12 cellular contexts compared by ENCODE assay signal in the genomic region with DNA sequence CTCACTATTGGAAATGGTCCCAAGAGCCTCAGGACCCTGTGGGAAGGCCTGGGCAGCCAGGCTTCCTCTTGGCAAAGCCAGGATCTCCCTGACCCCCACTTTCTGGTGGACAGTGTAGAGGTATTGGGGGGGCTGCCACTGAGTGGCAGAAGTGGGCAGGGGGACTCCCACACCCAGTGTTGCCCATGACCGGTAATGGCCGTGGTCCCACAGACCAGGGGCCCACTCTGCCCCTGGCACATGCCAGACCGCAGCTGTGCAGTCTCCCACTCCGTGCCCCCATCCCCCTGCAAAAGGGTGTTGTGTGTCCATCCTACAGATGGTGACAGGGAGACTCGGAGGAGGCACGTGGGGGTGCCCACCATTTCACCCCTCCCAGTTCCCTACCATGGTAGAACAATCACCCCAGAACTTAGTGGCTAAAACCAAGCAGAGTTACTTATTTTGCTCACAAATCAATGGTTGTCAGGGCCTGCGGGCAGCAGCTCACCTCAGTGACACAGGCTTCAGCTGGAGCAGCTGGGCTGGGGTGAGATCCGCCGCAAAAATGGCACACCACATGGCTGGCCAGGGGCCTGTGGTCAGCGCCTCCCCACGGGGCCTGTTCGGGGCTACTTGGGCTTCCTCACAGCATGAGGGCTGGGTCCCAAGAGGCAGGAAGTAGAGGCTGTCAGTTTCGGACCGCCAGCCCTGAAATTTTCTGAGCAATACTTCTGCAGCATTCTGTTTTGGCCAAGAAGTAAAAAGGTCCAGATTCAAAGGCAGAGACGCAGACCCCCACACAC. TPM values are rescaled to one million over a fixed set of nuclear protein-coding genes. Genes with fewer than 3 reads are reported as not detected.
DNase-seq lines count a peak whose midpoint lies in the region; ATAC-seq, FAIRE-seq and TF ChIP-seq lines count a peak whose summit lies in the region.
"Had no signal": no experiment of that assay in that cellular context is flagged by ENCODE, and none has a peak within 500 bp of the region (broad histone marks: within the 10 kb centered on the region; RNA-seq: fewer than 3 reads in every experiment).

No MANE protein-coding gene starts in this region.

- H4K91ac ChIP-seq in IMR-90 (ENCODE audit: insufficient read depth, low read depth, low read length), result peak overlapping the region; percentile 80

- H3K56ac ChIP-seq in IMR-90 (ENCODE audit: extremely low read depth, insufficient read depth, low read length), result no peak overlapping the region

- peak overlapping the region; percentile 60 for H2AK9ac ChIP-seq in IMR-90 (replicated peaks; ENCODE audit: low read depth, low read length, poor library complexity)

- 0 out of 2 replicates have a peak, but pooled peaks cover under 1% of the 10 kb centered on the region for H3K9me1 ChIP-seq in IMR-90 (ENCODE audit: insufficient read depth, low read length)

- H4K20me1 ChIP-seq in HepG2 (ENCODE audit: insufficient read depth, low read length) (no peaks in the 10 kb centered on the region; the same call in 1 of the 2 replicates), IMR-90 (ENCODE audit: insufficient read depth, low read length) (no peaks in the 10 kb centered on the region)

- CTCF ChIA-PET in HepG2 (lab: Yijun Ruan, JAX; ENCODE audit: low intra/inter-chr PET ratio, low total read pairs) (no interaction called here), IMR-90 (lab: Yijun Ruan, JAX) (no interaction called here)

- H2BK15ac ChIP-seq in IMR-90 (ENCODE audit: low read depth, low read length), result peak overlapping the region; percentile 87; the same call in 2 of the 3 replicates

- H3K9ac ChIP-seq in HepG2 (ENCODE audit: insufficient read depth, low read depth, low read length) (no peak overlapping the region), IMR-90 (ENCODE audit: low read depth, low read length) (no peak overlapping the region), kidney (ENCODE audit: low read length in 2 of 2) (no peak overlapping the region)

- H3K4me2 ChIP-seq in HepG2 (ENCODE audit: low read depth, low read length) (no peak overlapping the region), IMR-90 (ENCODE audit: low read depth, low read length) (no peak overlapping the region)
- H3K4me2 ChIP-seq: A549 had no signal

- H2BK120ac ChIP-seq in IMR-90 (ENCODE audit: low read depth, low read length), result peak overlapping the region; percentile 100; the same call in 1 of the 2 replicates

- POLR2A ChIA-PET in HepG2 (lab: Yijun Ruan, JAX), result no interaction called here
- POLR2A ChIA-PET in IMR-90 (lab: Charles Lee; ENCODE audit: unreplicated experiment), result no interaction called here

- FAIRE-seq in HepG2 (lab: Jason Lieb, UNC), result no peak
- FAIRE-seq in kidney (lab: Jason Lieb, UNC), result no peak
- FAIRE-seq: A549 had no signal

- DNase-seq in HepG2 (ENCODE audit: low spot score) (no peak), right lobe of liver (no peak), IMR-90 (no peak), kidney (peak; percentile 63), T1000 (lab: John Stamatoyannopoulos, UW) (no peak), prostate gland (ENCODE audit: low spot score) (no peak)
- DNase-seq: BE2C, DMS53, HCEC 1CT had no signal

- peak overlapping the region; percentile 76 for H3K4ac ChIP-seq in IMR-90 (ENCODE audit: low read depth, low read length)

- TF ChIP-seq EP300 in HepG2 (IDR thresholded peaks at IDR 0.05; ENCODE audit: low read depth in 2 of 2, low read length in 2 of 2) (no peak), HepG2 (CRISPR knock-in tag; IDR thresholded peaks at IDR 0.05; ENCODE audit: borderline replicate concordance) (no peak)

- 0 out of 2 replicates have a peak overlapping the region, but pooled peaks have one; percentile 56 for H3K14ac ChIP-seq in IMR-90 (replicated peaks; ENCODE audit: low read depth, low read length)

- H3K79me1 ChIP-seq in IMR-90 (ENCODE audit: low read depth in 1 of 2, low read length in 2 of 2), result no peaks in the 10 kb centered on the region

- H2AFZ ChIP-seq in HepG2 (ENCODE audit: low read length) (no peak overlapping the region), IMR-90 (replicated peaks; ENCODE audit: low read length, poor library complexity) (peak overlapping the region; percentile 40)

- H3K9me3 ChIP-seq in HepG2 (ENCODE audit: low read length), result no peaks in the 10 kb centered on the region
- no peaks in the 10 kb centered on the region for H3K9me3 ChIP-seq in right lobe of liver
- no peaks in the 10 kb centered on the region for H3K9me3 ChIP-seq in IMR-90 (ENCODE audit: control insufficient read depth, insufficient read depth, low read length)
- H3K9me3 ChIP-seq in kidney (ENCODE audit: control insufficient read depth in 1 of 2, low read length in 2 of 2), result no peaks in the 10 kb centered on the region
- no peaks in the 10 kb centered on the region for H3K9me3 ChIP-seq in prostate gland
- H3K9me3 ChIP-seq: BE2C had no signal

- dilution Hi-C loops in IMR-90 (cut with HindIII; ENCODE audit: low sequenced_read_pairs, unreplicated experiment), result no loop called here

- peak overlapping the region; percentile 80 for H2AK5ac ChIP-seq in IMR-90 (ENCODE audit: low read depth, low read length)

- no peaks in the 10 kb centered on the region for H3K79me2 ChIP-seq in HepG2 (ENCODE audit: insufficient read depth, low read length)

- peak overlapping the region; percentile 15 for H2BK5ac ChIP-seq in IMR-90 (ENCODE audit: low read depth, low read length, poor library complexity, severe bottlenecking)

- TF ChIP-seq CTCF in HepG2 (CRISPR knock-in tag; IDR thresholded peaks at IDR 0.05) (no peak), right lobe of liver (IDR thresholded peaks at IDR 0.05) (no peak), IMR-90 (conservative IDR thresholded peaks at IDR 0.05; ENCODE audit: low read depth, low read length) (no peak), kidney (IDR thresholded peaks at IDR 0.05; ENCODE audit: borderline replicate concordance, extremely low read depth, insufficient read depth) (no peak), prostate gland (IDR thresholded peaks at IDR 0.05) (no peak)

- in situ Hi-C loops in HepG2 (cut with HindIII; ENCODE audit: extremely low pct_ligation_motif_present, low pct_unique_long_range_greater_than_20kb) (no loop called here), IMR-90 (cut with MboI; ENCODE audit: low sequenced_read_pairs) (no loop called here)

- H3K4me3 ChIP-seq in HepG2 (replicated peaks in 1 of 3; ENCODE audit: insufficient read depth in 1 of 3, low read depth in 2 of 3, low read length in 3 of 3) (no peak overlapping the region), right lobe of liver (no peak overlapping the region), IMR-90 (ENCODE audit: insufficient read depth, low read depth, low read length) (no peak overlapping the region), kidney (ENCODE audit: low read length in 2 of 2) (no peak overlapping the region), prostate gland (no peak overlapping the region)
- H3K4me3 ChIP-seq: A549 had no signal

- H3K4me1 ChIP-seq in HepG2 (ENCODE audit: insufficient read depth, low read length), result no peaks in the 10 kb centered on the region
- no peaks in the 10 kb centered on the region for H3K4me1 ChIP-seq in right lobe of liver
- no peaks in the 10 kb centered on the region; the same call in 1 of the 2 replicates for H3K4me1 ChIP-seq in IMR-90 (ENCODE audit: control insufficient read depth, insufficient read depth, low read length)
- H3K4me1 ChIP-seq in kidney (ENCODE audit: control insufficient read depth in 1 of 2, insufficient read depth in 1 of 2, low read depth in 1 of 2, low read length in 2 of 2), result no peaks in the 10 kb centered on the region
- H3K4me1 ChIP-seq in prostate gland (replicated peaks), result no peaks in the 10 kb centered on the region
- H3K4me1 ChIP-seq: BE2C had no signal

- H3K27me3 ChIP-seq in HepG2 (ENCODE audit: control insufficient read depth in 1 of 2, insufficient read depth in 2 of 2, low read length in 2 of 2) (peaks cover 14 to 71% of the 10 kb centered on the region in 2 experiments; a peak in 4 of 5 replicates), right lobe of liver (no peaks in the 10 kb centered on the region), IMR-90 (ENCODE audit: control insufficient read depth, insufficient read depth, low read length) (no peaks in the 10 kb centered on the region), prostate gland (replicated peaks; ENCODE audit: insufficient read depth) (no peaks in the 10 kb centered on the region)
- H3K27me3 ChIP-seq: BE2C had no signal

- ATAC-seq in HepG2 (no peak), right lobe of liver (no peak), IMR-90 (ENCODE audit: low read depth) (no peak), HG02970 (IDR thresholded peaks at IDR 0.05; ENCODE audit: low FRiP score, unreplicated experiment) (no peak)
- ATAC-seq: A549 had no signal

- no peak for TF ChIP-seq RAD21 in HepG2 (CRISPR knock-in tag; IDR thresholded peaks at IDR 0.05)
- no peak for TF ChIP-seq RAD21 in IMR-90 (IDR thresholded peaks at IDR 0.05; ENCODE audit: low read length)

- no peak overlapping the region; the same call in 1 of the 2 replicates for H3K18ac ChIP-seq in IMR-90 (ENCODE audit: low read depth, low read length)

- no TSS peak for BruUV-seq in HepG2 (replicated peaks; lab: Mats Ljungman, UMichigan)
- no TSS peak for BruUV-seq in IMR-90 (replicated peaks; lab: Mats Ljungman, UMichigan)

- no peak overlapping the region for H4K5ac ChIP-seq in IMR-90 (ENCODE audit: low read depth, low read length)

- H3K27ac ChIP-seq in HepG2 (ENCODE audit: extremely low read length, insufficient read depth, low read length), result no peak overlapping the region
- H3K27ac ChIP-seq in right lobe of liver, result no peak overlapping the region
- no peak overlapping the region for H3K27ac ChIP-seq in IMR-90 (ENCODE audit: insufficient read depth, low read length)
- no peak overlapping the region for H3K27ac ChIP-seq in kidney (ENCODE audit: low read depth in 2 of 2, low read length in 2 of 2)
- no peak overlapping the region for H3K27ac ChIP-seq in prostate gland
- H3K27ac ChIP-seq: HL-60 had no signal

- H2BK20ac ChIP-seq in IMR-90 (ENCODE audit: low read depth, low read length), result peak overlapping the region; percentile 71

- no peak overlapping the region for H3K23ac ChIP-seq in IMR-90 (ENCODE audit: low read depth, low read length)

- 23% methylated on average over 15 of the region's 15 CpGs for WGBS in HepG2 (ENCODE audit: low lambda C conversion rate)
- WGBS in right lobe of liver (ENCODE audit: insufficient coverage, low coverage, low lambda C conversion rate, missing lambda C conversion rate), result 78% methylated on average over 1 of the region's 15 CpGs
- 83% methylated on average over 1 of the region's 15 CpGs; no CpG with 5 or more reads in 1 of the 2 experiments for WGBS in IMR-90 (ENCODE audit: extremely low coverage in 2 of 2, insufficient read length in 1 of 2), 2 experiments
- 94% methylated on average over 15 of the region's 15 CpGs for WGBS in prostate gland

- intact Hi-C loops in HepG2 (cut with micrococcal nuclease; ENCODE audit: unreplicated experiment) (no loop called here), right lobe of liver (cut with DNase I) (no loop called here), IMR-90 (cut with micrococcal nuclease) (no loop called here), kidney (cut with DNase I) (no loop called here), prostate gland (cut with DNase I) (no loop called here)

- TF ChIP-seq POLR2A in HepG2 (IDR thresholded peaks at IDR 0.05; ENCODE audit: insufficient read depth in 1 of 2, low read depth in 2 of 2, low read length in 2 of 2) (no peak), right lobe of liver (IDR thresholded peaks at IDR 0.05) (no peak), IMR-90 (IDR thresholded peaks at IDR 0.05; ENCODE audit: low read depth, low read length) (no peak), prostate gland (IDR thresholded peaks at IDR 0.05) (no peak)

- peak overlapping the region in 1 of 2 experiments; percentile 65; a peak in 1 of 4 replicates for H4K8ac ChIP-seq in IMR-90 (ENCODE audit: low read depth in 2 of 2, low read length in 2 of 2)

- H3K36me3 ChIP-seq in HepG2 (replicated peaks in 1 of 2; ENCODE audit: control insufficient read depth in 1 of 2, insufficient read depth in 2 of 2, low read length in 2 of 2) (no peaks in the 10 kb centered on the region), right lobe of liver (no peaks in the 10 kb centered on the region), IMR-90 (ENCODE audit: control insufficient read depth, insufficient read depth, low read length) (no peaks in the 10 kb centered on the region), kidney (ENCODE audit: control insufficient read depth in 1 of 2, insufficient read depth in 2 of 2, low read length in 2 of 2) (no peaks in the 10 kb centered on the region), prostate gland (no peaks in the 10 kb centered on the region)
- H3K36me3 ChIP-seq: BE2C had no signal

RNA-seq across cellular contexts. Expression of a gene that starts 59.0 kb away (rescaled TPM):
- total RNA-seq in HepG2 (2016; rRNA removed; fragmentation: Illumina TruSeq; extraction: Trizol), result not detected in 2 replicates
- total RNA-seq in HepG2 (2016; cell fraction: cytosol; rRNA removed; fragmentation: Illumina TruSeq; extraction: Trizol; ENCODE audit: low read depth), result not detected in 2 replicates
- not detected in 2 replicates for total RNA-seq in HepG2 (2016; cell fraction: insoluble cytoplasmic fraction; rRNA removed; fragmentation: Illumina TruSeq; extraction: Trizol)
- not detected in 2 replicates for total RNA-seq in HepG2 (2016; cell fraction: membrane; rRNA removed; fragmentation: Illumina TruSeq; extraction: Trizol)
- total RNA-seq in HepG2 (2016; cell fraction: nucleus; rRNA removed; fragmentation: Illumina TruSeq; extraction: Trizol), result not detected in 2 replicates
- polyA plus RNA-seq in HepG2 (2011; rRNA removed), result not detected in 2 replicates
- polyA plus RNA-seq in HepG2 (2011; cell fraction: cytosol; rRNA removed), result not detected in 2 replicates
- 0.02 TPM in 1 of 2 replicates, not detected in the other for polyA plus RNA-seq in HepG2 (2011; cell fraction: nucleus; rRNA removed)
- not detected in 2 replicates for polyA plus RNA-seq in HepG2 (2012)
- polyA plus RNA-seq in HepG2 (2016; cell fraction: cytosol; fragmentation: Illumina TruSeq; extraction: Trizol; ENCODE audit: low read depth), result not detected in 2 replicates
- polyA plus RNA-seq in HepG2 (2016; cell fraction: insoluble cytoplasmic fraction; fragmentation: Illumina TruSeq; extraction: Trizol; ENCODE audit: low read depth), result not detected in 2 replicates
- not detected in 2 replicates for polyA plus RNA-seq in HepG2 (2016; cell fraction: membrane; fragmentation: Illumina TruSeq; extraction: Trizol; ENCODE audit: low read depth)
- polyA plus RNA-seq in HepG2 (2016; cell fraction: nucleus; fragmentation: Illumina TruSeq; extraction: Trizol; ENCODE audit: insufficient read depth, low read depth), result not detected in 2 replicates
- polyA minus RNA-seq in HepG2 (2011; rRNA and poly(A)+ RNA removed; ENCODE audit: low replicate concordance), result not detected in 2 replicates
- polyA minus RNA-seq in HepG2 (2011; cell fraction: cytosol; rRNA and poly(A)+ RNA removed), result not detected in 2 replicates
- not detected in 2 replicates for polyA minus RNA-seq in HepG2 (2011; cell fraction: nucleus; rRNA and poly(A)+ RNA removed)
- total RNA-seq in right lobe of liver, result 1 to 10 TPM in 2 of 6 experiments, under 1 TPM in 4; 0.22 to 1.3 (median 0.37) TPM
- total RNA-seq in IMR-90 (2012; rRNA removed), result 1.1 and 1.4 TPM in 2 replicates
- 13.3 and 16.4 TPM in 2 replicates for polyA plus RNA-seq in IMR-90 (2012; rRNA removed)
- 5.1 and 8.8 TPM in 2 replicates for polyA plus RNA-seq in IMR-90 (2012; cell fraction: cytosol; rRNA removed)
- polyA plus RNA-seq in IMR-90 (2012; cell fraction: nucleus; rRNA removed; ENCODE audit: low replicate concordance), result 32.3 and 70.4 TPM in 2 replicates
- 1.6 TPM for total RNA-seq in kidney
- polyA plus RNA-seq in kidney (ENCODE audit: insufficient read depth, low read depth, low replicate concordance), result 0.09 TPM
- total RNA-seq in prostate gland, result 1 to 10 TPM; 3.6 to 4.4 TPM
